ENCODE assay signal across 21 cellular contexts in the genomic region with DNA sequence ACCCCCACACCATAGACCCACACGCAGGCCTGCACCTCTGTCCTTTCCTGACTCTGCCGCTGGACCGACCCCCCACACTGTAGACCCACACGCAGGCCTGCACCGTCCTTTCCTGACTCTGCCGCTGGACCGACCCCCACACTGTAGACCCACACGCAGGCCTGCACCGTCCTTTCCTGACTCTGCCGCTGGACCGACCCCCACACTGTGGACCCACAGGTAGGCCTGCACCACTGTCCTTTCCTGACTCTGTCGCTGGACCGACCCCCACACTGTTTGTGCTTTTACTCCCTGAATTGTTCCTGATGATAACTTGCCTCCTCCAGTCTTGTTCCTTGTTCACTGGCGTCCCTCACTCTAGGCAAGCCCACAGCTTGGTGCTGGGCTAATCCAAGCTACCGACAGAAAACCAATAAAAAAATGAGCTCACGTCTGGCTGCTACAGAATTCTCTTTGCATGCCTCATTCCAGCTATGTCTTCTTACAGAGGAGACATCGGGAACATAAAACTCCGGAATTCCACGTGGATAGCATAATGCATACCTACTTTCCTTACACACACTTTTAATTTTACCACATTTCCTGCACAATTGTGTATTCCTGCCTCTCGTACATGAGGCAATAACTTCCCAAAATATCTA.
"Had no signal": no experiment of that assay in that cellular context is flagged by ENCODE, and none has a peak within 500 bp of the region (broad histone marks: within the 10 kb centered on the region; RNA-seq: fewer than 3 reads in every experiment).

No MANE protein-coding gene starts in this region.

- H3K27ac ChIP-seq: foreskin keratinocyte, left ventricle myocardium inferior, parathyroid adenoma, right lobe of liver, thyroid gland had no signal

- ATAC-seq: activated CD4-positive, alpha-beta T cell treated with anti-CD3 and anti-CD28 coated beads for 36 hours; activated T-cell treated with anti-CD3 and anti-CD28 coated beads, Interleukin-2, amount 50 U/mL, for 4 hours; foreskin keratinocyte; right lobe of liver; stimulated activated naive CD8-positive, alpha-beta T cell treated with anti-CD3 and anti-CD28 coated beads, Interleukin-15, Interleukin-2, amounts not matched to agents 100 U/mL and 50 U/mL, for 24 hours; T-helper 17 cell had no signal

- H3K9ac ChIP-seq: parathyroid adenoma had no signal

- H3K27me3 Mint-ChIP-seq: activated B cell treated with CpG ODN at 0.5 μM for 24 hours; activated CD4-positive, alpha-beta T cell treated with anti-CD3 and anti-CD28 coated beads for 36 hours; memory B cell had no signal

- H3K9me3 Mint-ChIP-seq: activated T-cell treated with anti-CD3 and anti-CD28 coated beads, Interleukin-2, amount 50 U/mL, for 4 hours had no signal

- DNase-seq: activated B cell treated with CpG ODN at 0.5 μM for 24 hours; activated CD4-positive, alpha-beta T cell treated with anti-CD3 and anti-CD28 coated beads for 36 hours; activated CD4-positive, alpha-beta T cell treated with anti-CD3 and anti-CD28 coated beads, Interleukin-2, amount 50 U/mL, for 4 hours; activated CD8-positive, alpha-beta memory T cell treated with anti-CD3 and anti-CD28 coated beads, Interleukin-2, amount 50 U/mL, for 48 hours; activated naive CD4-positive, alpha-beta T cell treated with anti-CD3 and anti-CD28 coated beads for 36 hours; activated T-cell treated with anti-CD3 and anti-CD28 coated beads, Interleukin-2, amount 50 U/mL, for 4 hours; amygdala; cerebellar nuclear complex; erythroblast; foreskin keratinocyte; left ventricle myocardium inferior; stimulated activated CD4-positive, alpha-beta T cell treated with anti-CD3 and anti-CD28 coated beads, Interleukin-4, amount 100 ng/mL, for 24 hours; stimulated activated naive CD8-positive, alpha-beta T cell treated with anti-CD3 and anti-CD28 coated beads, Interleukin-15, Interleukin-2, amounts not matched to agents 100 U/mL and 50 U/mL, for 24 hours; substantia nigra; SW 1271; T-helper 17 cell; thyroid gland had no signal

- H3K4me1 Mint-ChIP-seq: activated B cell treated with CpG ODN at 0.5 μM for 24 hours; activated CD4-positive, alpha-beta T cell treated with anti-CD3 and anti-CD28 coated beads for 36 hours; memory B cell; nephron; T-helper 17 cell had no signal

- H3K27me3 ChIP-seq: foreskin keratinocyte, right lobe of liver, thyroid gland had no signal

- H3K4me1 ChIP-seq: foreskin keratinocyte, left ventricle myocardium inferior, parathyroid adenoma, right lobe of liver, thyroid gland had no signal

- H3K9me3 ChIP-seq: left ventricle myocardium inferior, right lobe of liver, thyroid gland had no signal

- H3K4me3 Mint-ChIP-seq: activated B cell treated with CpG ODN at 0.5 μM for 24 hours; activated CD4-positive, alpha-beta T cell treated with anti-CD3 and anti-CD28 coated beads for 36 hours; activated naive CD4-positive, alpha-beta T cell treated with anti-CD3 and anti-CD28 coated beads for 36 hours; activated T-cell treated with anti-CD3 and anti-CD28 coated beads, Interleukin-2, amount 50 U/mL, for 4 hours; memory B cell; nephron; T-helper 17 cell had no signal

- H3K79me2 ChIP-seq: parathyroid adenoma had no signal

- H3K27ac Mint-ChIP-seq: activated B cell treated with CpG ODN at 0.5 μM for 24 hours; activated CD4-positive, alpha-beta T cell treated with anti-CD3 and anti-CD28 coated beads for 36 hours; activated naive CD4-positive, alpha-beta T cell treated with anti-CD3 and anti-CD28 coated beads for 36 hours; memory B cell; nephron; T-helper 17 cell had no signal

- H2AFZ ChIP-seq: parathyroid adenoma had no signal
